Comparison of ENCODE assay signal across 2 cellular contexts in genomic region chr15:59996498-59997041, GRCh38.
TF ChIP-seq lines count a peak whose summit lies in the region.

No MANE protein-coding gene starts in this region.

TF ChIP-seq in HEK293, 187 proteins besides CTCF, POLR2A, EP300 and RAD21 (continued from another document):
- TF ChIP-seq ZBTB11 (tag by site-specific recombination; conservative IDR thresholded peaks at IDR 0.05; ENCODE audit: low read depth) (no peak), PRDM2 (tag by site-specific recombination; IDR thresholded peaks at IDR 0.05; ENCODE audit: borderline replicate concordance) (no peak), ZNF548 (tag by site-specific recombination; IDR thresholded peaks at IDR 0.05) (no peak), ZNF37A (tag by site-specific recombination; IDR thresholded peaks at IDR 0.05) (no peak), ZSCAN23 (tag by site-specific recombination; IDR thresholded peaks at IDR 0.05) (no peak), ZNF138 (tag by site-specific recombination; IDR thresholded peaks at IDR 0.05; ENCODE audit: borderline replicate concordance) (no peak), ZNF561 (tag by site-specific recombination; IDR thresholded peaks at IDR 0.05; ENCODE audit: borderline replicate concordance) (no peak), ZNF501 (tag by site-specific recombination; IDR thresholded peaks at IDR 0.05) (no peak), ZNF133 (tag by site-specific recombination; IDR thresholded peaks at IDR 0.05) (no peak)
- TF ChIP-seq, protein P1, sequence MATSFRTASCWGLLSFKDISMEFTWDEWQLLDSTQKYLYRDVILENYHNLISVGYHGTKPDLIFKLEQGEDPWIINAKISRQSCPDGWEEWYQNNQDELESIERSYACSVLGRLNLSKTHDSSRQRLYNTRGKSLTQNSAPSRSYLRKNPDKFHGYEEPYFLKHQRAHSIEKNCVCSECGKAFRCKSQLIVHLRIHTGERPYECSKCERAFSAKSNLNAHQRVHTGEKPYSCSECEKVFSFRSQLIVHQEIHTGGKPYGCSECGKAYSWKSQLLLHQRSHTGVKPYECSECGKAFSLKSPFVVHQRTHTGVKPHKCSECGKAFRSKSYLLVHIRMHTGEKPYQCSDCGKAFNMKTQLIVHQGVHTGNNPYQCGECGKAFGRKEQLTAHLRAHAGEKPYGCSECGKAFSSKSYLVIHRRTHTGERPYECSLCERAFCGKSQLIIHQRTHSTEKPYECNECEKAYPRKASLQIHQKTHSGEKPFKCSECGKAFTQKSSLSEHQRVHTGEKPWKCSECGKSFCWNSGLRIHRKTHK (tag by site-specific recombination; IDR thresholded peaks at IDR 0.05) = no peak
- TF ChIP-seq, protein P2, sequence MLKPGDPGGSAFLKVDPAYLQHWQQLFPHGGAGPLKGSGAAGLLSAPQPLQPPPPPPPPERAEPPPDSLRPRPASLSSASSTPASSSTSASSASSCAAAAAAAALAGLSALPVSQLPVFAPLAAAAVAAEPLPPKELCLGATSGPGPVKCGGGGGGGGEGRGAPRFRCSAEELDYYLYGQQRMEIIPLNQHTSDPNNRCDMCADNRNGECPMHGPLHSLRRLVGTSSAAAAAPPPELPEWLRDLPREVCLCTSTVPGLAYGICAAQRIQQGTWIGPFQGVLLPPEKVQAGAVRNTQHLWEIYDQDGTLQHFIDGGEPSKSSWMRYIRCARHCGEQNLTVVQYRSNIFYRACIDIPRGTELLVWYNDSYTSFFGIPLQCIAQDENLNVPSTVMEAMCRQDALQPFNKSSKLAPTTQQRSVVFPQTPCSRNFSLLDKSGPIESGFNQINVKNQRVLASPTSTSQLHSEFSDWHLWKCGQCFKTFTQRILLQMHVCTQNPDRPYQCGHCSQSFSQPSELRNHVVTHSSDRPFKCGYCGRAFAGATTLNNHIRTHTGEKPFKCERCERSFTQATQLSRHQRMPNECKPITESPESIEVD (tag by site-specific recombination; IDR thresholded peaks at IDR 0.05) = no peak
TF ChIP-seq in HEK293: peak in this region for 0.

TF ChIP-seq in GM12878, 131 proteins besides CTCF, POLR2A, EP300 and RAD21 (continued from another document):
- no peak for TF ChIP-seq ZSCAN29 (IDR thresholded peaks at IDR 0.05)
- TF ChIP-seq ASH2L (IDR thresholded peaks at IDR 0.05; ENCODE audit: borderline replicate concordance, low read depth) = no peak
- TF ChIP-seq YBX1 (IDR thresholded peaks at IDR 0.05) = no peak
- no peak for TF ChIP-seq SUPT20H (IDR thresholded peaks at IDR 0.05; ENCODE audit: borderline replicate concordance, control insufficient read depth, low read depth, low read length)
- TF ChIP-seq IRF3 (IDR thresholded peaks at IDR 0.05) = no peak
TF ChIP-seq in GM12878: peak in this region for 0.
